9 cellular contexts compared by ENCODE assay signal in genomic region chr5:175491223-175491622, GRCh38. TPM values are rescaled to one million over a fixed set of nuclear protein-coding genes. Genes with fewer than 3 reads are reported as not detected.
"Had no signal": no experiment of that assay in that cellular context is flagged by ENCODE, and none has a peak within 500 bp of the region (broad histone marks: within the 10 kb centered on the region; RNA-seq: fewer than 3 reads in every experiment).

No MANE protein-coding gene starts in this region.

- DNase-seq: GDM1, GF-D8 had no signal

- H3K4me3 ChIP-seq: GM12878 had no signal

- ATAC-seq: GM12878 had no signal

- FAIRE-seq: G401.6, GM12891, GM12892, GM18507, GM19239 had no signal

RNA-seq across cellular contexts. Expression of gene DRD1, which starts 47.2 kb away (rescaled TPM):
- total RNA-seq: G401, GM12878 had no signal
- polyA plus RNA-seq: GM12878 had no signal
